ENCODE assay signal across 33 cellular contexts in the genomic region with DNA sequence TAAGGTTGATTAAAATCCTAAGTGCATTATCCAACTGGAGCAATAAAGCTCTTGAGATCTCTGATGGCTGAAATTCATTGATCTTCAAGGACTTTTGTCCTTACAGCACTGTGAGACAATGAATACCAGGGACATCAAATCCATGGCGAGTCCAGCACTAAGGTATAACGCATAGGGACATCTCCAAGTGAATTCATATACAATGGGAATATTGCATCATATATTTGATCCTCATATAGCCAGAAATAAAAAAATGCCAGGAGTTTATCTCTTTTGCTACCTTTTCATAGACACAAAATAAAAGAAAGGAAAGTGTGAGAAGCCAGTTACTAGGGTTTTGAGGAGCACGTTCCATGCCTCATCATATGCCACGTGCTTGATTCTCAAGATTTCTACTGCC.
DNase-seq lines count a peak whose midpoint lies in the region; ATAC-seq, FAIRE-seq and TF ChIP-seq lines count a peak whose summit lies in the region.
"Had no signal": no experiment of that assay in that cellular context is flagged by ENCODE, and none has a peak within 500 bp of the region (broad histone marks: within the 10 kb centered on the region; RNA-seq: fewer than 3 reads in every experiment).

No MANE protein-coding gene starts in this region.

- H3K9me1 ChIP-seq in IMR-90 (ENCODE audit: insufficient read depth, low read length) (no peaks in the 10 kb centered on the region), K562 (ENCODE audit: control insufficient read depth, insufficient read depth, low read length) (no peaks in the 10 kb centered on the region)

- H3K4me3 ChIP-seq in HepG2 (replicated peaks in 1 of 3; ENCODE audit: insufficient read depth in 1 of 3, low read depth in 2 of 3, low read length in 3 of 3) (no peak overlapping the region), right lobe of liver (no peak overlapping the region), IMR-90 (ENCODE audit: insufficient read depth, low read depth, low read length) (no peak overlapping the region), K562 (no peak overlapping the region)
- H3K4me3 ChIP-seq: A549; BLaER1; BLaER1 treated with 17β-estradiol and CSF1 and Interleukin-3, amounts not matched to agents 10 nM and 100 nM had no signal

- H3K9me3 ChIP-seq in HepG2 (ENCODE audit: low read length) (no peaks in the 10 kb centered on the region), right lobe of liver (no peaks in the 10 kb centered on the region), IMR-90 (ENCODE audit: control insufficient read depth, insufficient read depth, low read length) (no peaks in the 10 kb centered on the region), K562 (replicated peaks; ENCODE audit: control insufficient read depth, insufficient read depth, low read depth, low read length) (no peaks in the 10 kb centered on the region)
- H3K9me3 ChIP-seq: A549, BE2C, Caco-2 had no signal

- H2BK120ac ChIP-seq in IMR-90 (ENCODE audit: low read depth, low read length) = no peak overlapping the region

- no peak overlapping the region for H3K14ac ChIP-seq in IMR-90 (replicated peaks; ENCODE audit: low read depth, low read length)

- TF ChIP-seq CTCF in HepG2 (CRISPR knock-in tag; IDR thresholded peaks at IDR 0.05) (no peak), right lobe of liver (IDR thresholded peaks at IDR 0.05) (no peak), IMR-90 (conservative IDR thresholded peaks at IDR 0.05; ENCODE audit: low read depth, low read length) (no peak), K562 (IDR thresholded peaks at IDR 0.05 in 2 of 3, conservative IDR thresholded peaks at IDR 0.05 in 1 of 3; ENCODE audit: insufficient read depth in 2 of 3, low read depth in 1 of 3, low read length in 3 of 3) (no peak)

- H3K4me1 ChIP-seq in HepG2 (ENCODE audit: insufficient read depth, low read length) (no peaks in the 10 kb centered on the region), right lobe of liver (no peaks in the 10 kb centered on the region), IMR-90 (ENCODE audit: control insufficient read depth, insufficient read depth, low read length) (no peaks in the 10 kb centered on the region), K562 (replicated peaks in 1 of 2; ENCODE audit: control insufficient read depth in 2 of 2, insufficient read depth in 2 of 2, low read length in 2 of 2) (no peaks in the 10 kb centered on the region)
- H3K4me1 ChIP-seq: A549; BE2C; BLaER1; BLaER1 treated with 17β-estradiol and CSF1 and Interleukin-3, amounts not matched to agents 10 nM and 100 nM had no signal

- H2BK20ac ChIP-seq in IMR-90 (ENCODE audit: low read depth, low read length) = no peak overlapping the region

- POLR2A ChIA-PET in HepG2 (lab: Yijun Ruan, JAX) = no interaction called here
- POLR2A ChIA-PET in IMR-90 (lab: Charles Lee; ENCODE audit: unreplicated experiment) = no interaction called here
- POLR2A ChIA-PET in K562 (lab: Yijun Ruan, JAX) = interaction anchor here (0.7 kb wide), 1 partner anchor 18 kb away, joined by 3 read pairs; no protein-coding TSS in a partner anchor

- no peak for TF ChIP-seq RAD21 in HepG2 (CRISPR knock-in tag; IDR thresholded peaks at IDR 0.05)
- TF ChIP-seq RAD21 in IMR-90 (IDR thresholded peaks at IDR 0.05; ENCODE audit: low read length) = no peak
- TF ChIP-seq RAD21 in K562 (CRISPR knock-in tag; conservative IDR thresholded peaks at IDR 0.05 in 1 of 2, IDR thresholded peaks at IDR 0.05 in 1 of 2) = no peak

- no peak overlapping the region for H2BK5ac ChIP-seq in IMR-90 (ENCODE audit: low read depth, low read length, poor library complexity, severe bottlenecking)

- no peak overlapping the region for H4K91ac ChIP-seq in IMR-90 (ENCODE audit: insufficient read depth, low read depth, low read length)

- H4K20me1 ChIP-seq in HepG2 (ENCODE audit: insufficient read depth, low read length) (no peaks in the 10 kb centered on the region), IMR-90 (ENCODE audit: insufficient read depth, low read length) (no peaks in the 10 kb centered on the region), K562 (replicated peaks; ENCODE audit: control insufficient read depth, insufficient read depth, low read length) (no peaks in the 10 kb centered on the region)
- H4K20me1 ChIP-seq: BLaER1; BLaER1 treated with 17β-estradiol and CSF1 and Interleukin-3, amounts not matched to agents 10 nM and 100 nM had no signal

- H2AFZ ChIP-seq in HepG2 (ENCODE audit: low read length) (no peak overlapping the region), IMR-90 (replicated peaks; ENCODE audit: low read length, poor library complexity) (no peak overlapping the region), K562 (ENCODE audit: low read depth, low read length) (no peak overlapping the region)

- no peaks in the 10 kb centered on the region for H3K79me2 ChIP-seq in HepG2 (ENCODE audit: insufficient read depth, low read length)
- no peaks in the 10 kb centered on the region for H3K79me2 ChIP-seq in K562 (ENCODE audit: control insufficient read depth, insufficient read depth, low read length)

- no peak overlapping the region for H2AK9ac ChIP-seq in IMR-90 (replicated peaks; ENCODE audit: low read depth, low read length, poor library complexity)

- dilution Hi-C loops in IMR-90 (cut with HindIII; ENCODE audit: low sequenced_read_pairs, unreplicated experiment) = no loop called here

- ATAC-seq in HepG2 (no peak), right lobe of liver (no peak), IMR-90 (ENCODE audit: low read depth) (no peak), K562 (no peak), HG03432 (IDR thresholded peaks at IDR 0.05; ENCODE audit: unreplicated experiment) (no peak)
- ATAC-seq: A549; CD8-positive, alpha-beta T cell had no signal

- no peak overlapping the region for H3K4ac ChIP-seq in IMR-90 (ENCODE audit: low read depth, low read length)

- TF ChIP-seq EP300 in HepG2 (IDR thresholded peaks at IDR 0.05; ENCODE audit: low read depth in 2 of 2, low read length in 2 of 2) = no peak
- TF ChIP-seq EP300 in HepG2 (CRISPR knock-in tag; IDR thresholded peaks at IDR 0.05; ENCODE audit: borderline replicate concordance) = no peak
- TF ChIP-seq EP300 in K562 (IDR thresholded peaks at IDR 0.05; ENCODE audit: low read length) = no peak

- H3K36me3 ChIP-seq in HepG2 (replicated peaks in 1 of 2; ENCODE audit: control insufficient read depth in 1 of 2, insufficient read depth in 2 of 2, low read length in 2 of 2) (no peaks in the 10 kb centered on the region), right lobe of liver (no peaks in the 10 kb centered on the region), IMR-90 (ENCODE audit: control insufficient read depth, insufficient read depth, low read length) (no peaks in the 10 kb centered on the region), K562 (ENCODE audit: control insufficient read depth, insufficient read depth, low read length) (no peaks in the 10 kb centered on the region)
- H3K36me3 ChIP-seq: BE2C; BLaER1; BLaER1 treated with 17β-estradiol and CSF1 and Interleukin-3, amounts not matched to agents 10 nM and 100 nM had no signal

- BruUV-seq in HepG2 (replicated peaks; lab: Mats Ljungman, UMichigan) = no TSS peak
- BruUV-seq in IMR-90 (replicated peaks; lab: Mats Ljungman, UMichigan) = no TSS peak
- BruUV-seq in K562 (replicated peaks; lab: Mats Ljungman, UMichigan) = no TSS peak

- FAIRE-seq in HepG2 (lab: Jason Lieb, UNC) (no peak), K562 (lab: Jason Lieb, UNC) (no peak)
- FAIRE-seq: A204.1, A549, D721Med had no signal

- intact Hi-C loops in HepG2 (cut with micrococcal nuclease; ENCODE audit: unreplicated experiment) = no loop called here
- intact Hi-C loops in right lobe of liver (cut with DNase I) = no loop called here
- intact Hi-C loops in IMR-90 (cut with micrococcal nuclease) = no loop called here
- intact Hi-C loops in K562 (cut with micrococcal nuclease) = no loop called here

- H3K4me2 ChIP-seq in HepG2 (ENCODE audit: low read depth, low read length) (no peak overlapping the region), IMR-90 (ENCODE audit: low read depth, low read length) (no peak overlapping the region), K562 (ENCODE audit: insufficient read depth, low read length) (no peak overlapping the region)
- H3K4me2 ChIP-seq: A549; BLaER1; BLaER1 treated with 17β-estradiol and CSF1 and Interleukin-3, amounts not matched to agents 10 nM and 100 nM had no signal

- no peak overlapping the region for H3K56ac ChIP-seq in IMR-90 (ENCODE audit: extremely low read depth, insufficient read depth, low read length)

- DNase-seq in HepG2 (ENCODE audit: low spot score) (no peak), right lobe of liver (no peak), IMR-90 (no peak), K562 (ENCODE audit: extremely low read depth in 1 of 4, low spot score in 3 of 4) (no peak), NCI-H146 treated with DMSO at 0.1 percent for 48 hours (lab: John Stamatoyannopoulos, UW; ENCODE audit: unreplicated experiment) (no peak)
- DNase-seq: 8988T; ACHN; AML-193; BE2C; C1 segment of cervical spinal cord; Caco-2; Calu3; CD4-positive, alpha-beta memory T cell; CD4-positive, alpha-beta T cell; CD4-positive, CD25-positive, alpha-beta regulatory T cell; CD8-positive, alpha-beta memory T cell; CD8-positive, alpha-beta T cell; COR-L47; DMS 273 treated with DMSO at 0.1 percent for 48 hours; DMS153; DMS53; DMS79; DMS79 treated with DMSO at 0.1 percent for 48 hours; DND-41; EL had no signal

- H3K27me3 ChIP-seq in HepG2 (ENCODE audit: control insufficient read depth in 1 of 2, insufficient read depth in 2 of 2, low read length in 2 of 2) (peaks cover 0 to 8% of the 10 kb centered on the region in 2 experiments; a peak in 2 of 5 replicates), right lobe of liver (no peaks in the 10 kb centered on the region), IMR-90 (ENCODE audit: control insufficient read depth, insufficient read depth, low read length) (peaks cover 5% of the 10 kb centered on the region), K562 (ENCODE audit: control insufficient read depth in 2 of 2, insufficient read depth in 2 of 2, low read length in 2 of 2) (no peaks in the 10 kb centered on the region)
- H3K27me3 ChIP-seq: BE2C; BLaER1; BLaER1 treated with 17β-estradiol and CSF1 and Interleukin-3, amounts not matched to agents 10 nM and 100 nM had no signal

- no peak overlapping the region for H4K5ac ChIP-seq in IMR-90 (ENCODE audit: low read depth, low read length)

- WGBS in HepG2 (ENCODE audit: low lambda C conversion rate) = 17% methylated on average over 4 of the region's 4 CpGs
- 76% methylated on average over 4 of the region's 4 CpGs for WGBS in right lobe of liver (ENCODE audit: insufficient coverage, low coverage, low lambda C conversion rate, missing lambda C conversion rate)
- no CpG with 5 or more reads among the region's 4 CpGs for WGBS in IMR-90 (ENCODE audit: extremely low coverage in 2 of 2, insufficient read length in 1 of 2), 2 experiments
- WGBS in K562 (ENCODE audit: insufficient coverage, low coverage, missing lambda C conversion rate) = 0% methylated on average over 4 of the region's 4 CpGs

- no peak overlapping the region for H3K23ac ChIP-seq in IMR-90 (ENCODE audit: low read depth, low read length)

- no peak overlapping the region for H2BK15ac ChIP-seq in IMR-90 (ENCODE audit: low read depth, low read length)

- in situ Hi-C loops in HepG2 (cut with HindIII; ENCODE audit: extremely low pct_ligation_motif_present, low pct_unique_long_range_greater_than_20kb) = no loop called here
- in situ Hi-C loops in IMR-90 (cut with MboI; ENCODE audit: low sequenced_read_pairs) = no loop called here
- in situ Hi-C loops in K562 (cut with MboI) = no loop called here

- H3K9ac ChIP-seq in HepG2 (ENCODE audit: insufficient read depth, low read depth, low read length) (no peak overlapping the region), IMR-90 (ENCODE audit: low read depth, low read length) (no peak overlapping the region), K562 (ENCODE audit: insufficient read depth in 1 of 2, low read depth in 2 of 2, low read length in 2 of 2) (no peak overlapping the region)
- H3K9ac ChIP-seq: BLaER1; BLaER1 treated with 17β-estradiol and CSF1 and Interleukin-3, amounts not matched to agents 10 nM and 100 nM had no signal

- H3K27ac ChIP-seq in HepG2 (ENCODE audit: extremely low read length, insufficient read depth, low read length) (no peak overlapping the region), right lobe of liver (no peak overlapping the region), IMR-90 (ENCODE audit: insufficient read depth, low read length) (no peak overlapping the region), K562 (ENCODE audit: extremely low read depth, low read depth, low read length) (no peak overlapping the region)
- H3K27ac ChIP-seq: 22Rv1; A549; BLaER1; BLaER1 treated with 17β-estradiol and CSF1 and Interleukin-3, amounts not matched to agents 10 nM and 100 nM; C4-2B had no signal

- H3K18ac ChIP-seq in IMR-90 (ENCODE audit: low read depth, low read length) = no peak overlapping the region

- no peak overlapping the region for H2AK5ac ChIP-seq in IMR-90 (ENCODE audit: low read depth, low read length)

- CTCF ChIA-PET in HepG2 (lab: Yijun Ruan, JAX; ENCODE audit: low intra/inter-chr PET ratio, low total read pairs) (no interaction called here), IMR-90 (lab: Yijun Ruan, JAX) (no interaction called here), K562 (lab: Yijun Ruan, JAX; ENCODE audit: low intra/inter-chr PET ratio) (no interaction called here)

- no peak overlapping the region for H4K8ac ChIP-seq in IMR-90 (ENCODE audit: low read depth in 2 of 2, low read length in 2 of 2)

- no peaks in the 10 kb centered on the region for H3K79me1 ChIP-seq in IMR-90 (ENCODE audit: low read depth in 1 of 2, low read length in 2 of 2)

- TF ChIP-seq POLR2A in HepG2 (IDR thresholded peaks at IDR 0.05; ENCODE audit: insufficient read depth in 1 of 2, low read depth in 2 of 2, low read length in 2 of 2) (no peak), right lobe of liver (IDR thresholded peaks at IDR 0.05) (no peak), IMR-90 (IDR thresholded peaks at IDR 0.05; ENCODE audit: low read depth, low read length) (no peak), K562 (conservative IDR thresholded peaks at IDR 0.05) (no peak)

Comparison
In these comparisons a context has a peak if more than half of its experiments do, and no peak if none do; other contexts are left out.
1. Of the 241 proteins assayed by ChIP-seq in both HepG2 and K562: peak only in HepG2: none; only in K562: CEBPG; in both: CEBPB; in neither: 238; mixed calls (peak in some experiments, not most) for 1.